2 cellular contexts compared by ENCODE assay signal in the genomic region with DNA sequence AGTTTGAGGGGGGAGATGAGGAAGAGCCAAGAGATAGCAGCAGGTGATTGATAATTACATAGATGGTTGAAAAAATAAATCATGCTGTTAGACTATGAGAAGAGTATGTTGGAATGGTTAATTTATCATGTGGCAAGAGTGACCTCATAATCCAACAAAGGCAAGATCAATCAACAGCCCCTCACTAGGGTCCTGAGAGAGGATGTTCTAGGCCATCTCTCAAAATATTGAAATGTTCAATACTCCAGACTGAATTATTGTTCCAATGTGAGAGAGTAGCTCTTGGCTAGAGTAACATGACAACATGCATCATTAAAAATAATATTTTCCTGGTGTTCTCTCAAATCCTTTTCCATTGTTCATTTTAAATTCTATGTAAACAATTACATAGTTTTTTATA.
TF ChIP-seq lines count a peak whose summit lies in the region.

No MANE protein-coding gene starts in this region.

TF ChIP-seq in SK-N-SH, 30 proteins besides CTCF, POLR2A, EP300 and RAD21 (continued from another document):
- TF ChIP-seq, protein P1, sequence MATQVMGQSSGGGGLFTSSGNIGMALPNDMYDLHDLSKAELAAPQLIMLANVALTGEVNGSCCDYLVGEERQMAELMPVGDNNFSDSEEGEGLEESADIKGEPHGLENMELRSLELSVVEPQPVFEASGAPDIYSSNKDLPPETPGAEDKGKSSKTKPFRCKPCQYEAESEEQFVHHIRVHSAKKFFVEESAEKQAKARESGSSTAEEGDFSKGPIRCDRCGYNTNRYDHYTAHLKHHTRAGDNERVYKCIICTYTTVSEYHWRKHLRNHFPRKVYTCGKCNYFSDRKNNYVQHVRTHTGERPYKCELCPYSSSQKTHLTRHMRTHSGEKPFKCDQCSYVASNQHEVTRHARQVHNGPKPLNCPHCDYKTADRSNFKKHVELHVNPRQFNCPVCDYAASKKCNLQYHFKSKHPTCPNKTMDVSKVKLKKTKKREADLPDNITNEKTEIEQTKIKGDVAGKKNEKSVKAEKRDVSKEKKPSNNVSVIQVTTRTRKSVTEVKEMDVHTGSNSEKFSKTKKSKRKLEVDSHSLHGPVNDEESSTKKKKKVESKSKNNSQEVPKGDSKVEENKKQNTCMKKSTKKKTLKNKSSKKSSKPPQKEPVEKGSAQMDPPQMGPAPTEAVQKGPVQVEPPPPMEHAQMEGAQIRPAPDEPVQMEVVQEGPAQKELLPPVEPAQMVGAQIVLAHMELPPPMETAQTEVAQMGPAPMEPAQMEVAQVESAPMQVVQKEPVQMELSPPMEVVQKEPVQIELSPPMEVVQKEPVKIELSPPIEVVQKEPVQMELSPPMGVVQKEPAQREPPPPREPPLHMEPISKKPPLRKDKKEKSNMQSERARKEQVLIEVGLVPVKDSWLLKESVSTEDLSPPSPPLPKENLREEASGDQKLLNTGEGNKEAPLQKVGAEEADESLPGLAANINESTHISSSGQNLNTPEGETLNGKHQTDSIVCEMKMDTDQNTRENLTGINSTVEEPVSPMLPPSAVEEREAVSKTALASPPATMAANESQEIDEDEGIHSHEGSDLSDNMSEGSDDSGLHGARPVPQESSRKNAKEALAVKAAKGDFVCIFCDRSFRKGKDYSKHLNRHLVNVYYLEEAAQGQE (IDR thresholded peaks at IDR 0.05; ENCODE audit: low read depth, low read length), result no peak
- TF ChIP-seq SIN3A (IDR thresholded peaks at IDR 0.05; ENCODE audit: borderline replicate concordance, low read depth, low read length), result no peak
- no peak for TF ChIP-seq RCOR1 (IDR thresholded peaks at IDR 0.05; ENCODE audit: low read length)
- TF ChIP-seq NFIC (IDR thresholded peaks at IDR 0.05; ENCODE audit: borderline replicate concordance), result no peak
- TF ChIP-seq POLR2AphosphoS5 (IDR thresholded peaks at IDR 0.05; ENCODE audit: low read depth, low read length), result no peak
- no peak for TF ChIP-seq FOXJ3 (CRISPR knock-in tag; IDR thresholded peaks at IDR 0.05)
TF ChIP-seq in SK-N-SH: peak in this region for 0.

TF ChIP-seq in SK-N-SH treated with all-trans-retinoic acid at 6 μM for 48 hours, 23 proteins besides CTCF, POLR2A, EP300 and RAD21 (continued from another document):
- TF ChIP-seq TSHZ2 (CRISPR knock-in tag; IDR thresholded peaks at IDR 0.05), result no peak
